ENCODE assay signal across 8 cellular contexts in genomic region chr7:66013938-66014337, GRCh38. TPM values are rescaled to one million over a fixed set of nuclear protein-coding genes. Genes with fewer than 3 reads are reported as not detected.
DNase-seq lines count a peak whose midpoint lies in the region; TF ChIP-seq lines count a peak whose summit lies in the region.

No MANE protein-coding gene starts in this region.

- peak; percentile 71 for TF ChIP-seq CTCF in AG09309 (IDR thresholded peaks at IDR 0.05; ENCODE audit: control insufficient read depth, insufficient read depth, low read depth, low read length, missing control alignments)
- peak in 1 of 3 experiments; percentile 36 for TF ChIP-seq CTCF in esophagus muscularis mucosa (IDR thresholded peaks at IDR 0.05)
- TF ChIP-seq CTCF in colonic mucosa (IDR thresholded peaks at IDR 0.05): no peak

- CTCF ChIA-PET in activated naive CD4-positive, alpha-beta T cell treated with anti-CD3 and anti-CD28 coated beads, Interleukin-2, amount 10 ng/mL, durations not matched to agents 7 days and 5 days (lab: Charles Lee): interaction anchor here (1.4 kb wide), 1 partner anchor 16 kb away, joined by 4 read pairs; no protein-coding TSS in a partner anchor
- CTCF ChIA-PET in CD4-positive, alpha-beta memory T cell (lab: Charles Lee; ENCODE audit: partially characterized antibody): no interaction called here

- DNase-seq in AG09309 (ENCODE audit: low read depth) (peak; percentile 18), HT1080 (ENCODE audit: low read depth) (peak; percentile 21), amniotic stem cell (lab: John Stamatoyannopoulos, UW) (peak; percentile 10), kidney glomerular epithelial cell (lab: John Stamatoyannopoulos, UW) (peak; percentile 45), esophagus muscularis mucosa (ENCODE audit: extremely low spot score) (no peak), colonic mucosa (no peak)
- DNase-seq in activated naive CD4-positive, alpha-beta T cell treated with anti-CD3 and anti-CD28 coated beads, Interleukin-2, amount 10 ng/mL, durations not matched to agents 7 days and 5 days: no peak
- DNase-seq in CD4-positive, alpha-beta memory T cell: no peak

- no peak overlapping the region for H3K9ac ChIP-seq in colonic mucosa (ENCODE audit: low read depth in 2 of 2, low read length in 2 of 2)

- no peak overlapping the region for H3K27ac ChIP-seq in CD4-positive, alpha-beta memory T cell (ENCODE audit: low read depth, low read length)
- H3K27ac ChIP-seq in esophagus muscularis mucosa (replicated peaks in 1 of 4) (no peak overlapping the region), colonic mucosa (no peak overlapping the region)

- no peak overlapping the region for H3K4me3 Mint-ChIP-seq in activated naive CD4-positive, alpha-beta T cell treated with anti-CD3 and anti-CD28 coated beads, Interleukin-2, amount 10 ng/mL, durations not matched to agents 7 days and 5 days
- H3K4me3 Mint-ChIP-seq in CD4-positive, alpha-beta memory T cell: no peak overlapping the region

- H3K27ac Mint-ChIP-seq in activated naive CD4-positive, alpha-beta T cell treated with anti-CD3 and anti-CD28 coated beads, Interleukin-2, amount 10 ng/mL, durations not matched to agents 7 days and 5 days: no peak overlapping the region
- H3K27ac Mint-ChIP-seq in CD4-positive, alpha-beta memory T cell: no peak overlapping the region

- no peak for TF ChIP-seq EP300 in esophagus muscularis mucosa (IDR thresholded peaks at IDR 0.05)

- no peaks in the 10 kb centered on the region for H3K36me3 Mint-ChIP-seq in activated naive CD4-positive, alpha-beta T cell treated with anti-CD3 and anti-CD28 coated beads, Interleukin-2, amount 10 ng/mL, durations not matched to agents 7 days and 5 days
- no peaks in the 10 kb centered on the region for H3K36me3 Mint-ChIP-seq in CD4-positive, alpha-beta memory T cell

- H3K4me3 ChIP-seq in AG09309 (ENCODE audit: control insufficient read depth, low read depth, low read length): no peak overlapping the region
- H3K4me3 ChIP-seq in CD4-positive, alpha-beta memory T cell (ENCODE audit: low read length in 2 of 2): no peak overlapping the region
- no peak overlapping the region for H3K4me3 ChIP-seq in esophagus muscularis mucosa
- no peak overlapping the region for H3K4me3 ChIP-seq in colonic mucosa

- no peaks in the 10 kb centered on the region for H3K4me1 ChIP-seq in CD4-positive, alpha-beta memory T cell (ENCODE audit: insufficient read depth, low read length)
- H3K4me1 ChIP-seq in esophagus muscularis mucosa: no peaks in the 10 kb centered on the region
- H3K4me1 ChIP-seq in colonic mucosa: no peaks in the 10 kb centered on the region

- POLR2A ChIA-PET in CD4-positive, alpha-beta memory T cell (lab: Charles Lee; ENCODE audit: partially characterized antibody): no interaction called here

- peaks cover 21% of the 10 kb centered on the region for H3K27me3 Mint-ChIP-seq in activated naive CD4-positive, alpha-beta T cell treated with anti-CD3 and anti-CD28 coated beads, Interleukin-2, amount 10 ng/mL, durations not matched to agents 7 days and 5 days
- H3K27me3 Mint-ChIP-seq in CD4-positive, alpha-beta memory T cell: peaks cover 0 to 4% of the 10 kb centered on the region in 2 donors

- no peak for TF ChIP-seq POLR2A in esophagus muscularis mucosa (IDR thresholded peaks at IDR 0.05; ENCODE audit: low read depth)

- WGBS in esophagus muscularis mucosa: 68% methylated on average over 5 of the region's 5 CpGs

- no peaks in the 10 kb centered on the region for H3K9me3 ChIP-seq in CD4-positive, alpha-beta memory T cell (ENCODE audit: control insufficient read depth in 1 of 2, low read length in 2 of 2)
- H3K9me3 ChIP-seq in esophagus muscularis mucosa (no peaks in the 10 kb centered on the region), colonic mucosa (no peaks in the 10 kb centered on the region)

- H3K36me3 ChIP-seq in CD4-positive, alpha-beta memory T cell (ENCODE audit: insufficient read depth, low read length): no peaks in the 10 kb centered on the region
- H3K36me3 ChIP-seq in esophagus muscularis mucosa: no peaks in the 10 kb centered on the region
- H3K36me3 ChIP-seq in colonic mucosa: no peaks in the 10 kb centered on the region

- no peaks in the 10 kb centered on the region for H3K9me3 Mint-ChIP-seq in activated naive CD4-positive, alpha-beta T cell treated with anti-CD3 and anti-CD28 coated beads, Interleukin-2, amount 10 ng/mL, durations not matched to agents 7 days and 5 days
- H3K9me3 Mint-ChIP-seq in CD4-positive, alpha-beta memory T cell: no peaks in the 10 kb centered on the region

- intact Hi-C loops in CD4-positive, alpha-beta memory T cell (cut with micrococcal nuclease): no loop called here
- intact Hi-C loops in esophagus muscularis mucosa (cut with DNase I): no loop called here
- intact Hi-C loops in colonic mucosa (cut with DNase I): no loop called here

- no peaks in the 10 kb centered on the region for H3K4me1 Mint-ChIP-seq in activated naive CD4-positive, alpha-beta T cell treated with anti-CD3 and anti-CD28 coated beads, Interleukin-2, amount 10 ng/mL, durations not matched to agents 7 days and 5 days
- H3K4me1 Mint-ChIP-seq in CD4-positive, alpha-beta memory T cell: no peaks in the 10 kb centered on the region

- H3K27me3 ChIP-seq in CD4-positive, alpha-beta memory T cell (ENCODE audit: insufficient read depth, low read length): no peaks in the 10 kb centered on the region
- H3K27me3 ChIP-seq in esophagus muscularis mucosa: no peaks in the 10 kb centered on the region
- H3K27me3 ChIP-seq in colonic mucosa: no peaks in the 10 kb centered on the region

RNA-seq across cellular contexts. Expression of gene GUSB, which starts 31.9 kb away (rescaled TPM):
- 19.2 and 30.1 TPM in 2 replicates for total RNA-seq in HT1080 (2014; rRNA removed; shearing (Covaris generic))
- polyA plus RNA-seq in HT1080 (2015; cell fraction: cytosol; rRNA removed): 35.3 and 41.8 TPM in 2 replicates
- polyA plus RNA-seq in HT1080 (2015; cell fraction: nucleus; rRNA removed): 111 and 115 TPM in 2 replicates
- 10 to 100 TPM; 49.3 to 52.0 TPM for total RNA-seq in CD4-positive, alpha-beta memory T cell
- polyA plus RNA-seq in CD4-positive, alpha-beta memory T cell: 10 to 100 TPM; 48.0 to 63.5 TPM
- 10 to 100 TPM; 16.2 to 19.0 (median 17.3) TPM for total RNA-seq in esophagus muscularis mucosa
- total RNA-seq in colonic mucosa: 10 to 100 TPM; 63.7 to 80.0 TPM

Comparison
In these comparisons a context has a peak if more than half of its experiments do, and no peak if none do; other contexts are left out.
1. DNase-seq: peak in AG09309 (single experiment), HT1080 (single experiment), amniotic stem cell (single experiment) and kidney glomerular epithelial cell (single experiment); none in activated naive CD4-positive, alpha-beta T cell treated with anti-CD3 and anti-CD28 coated beads, Interleukin-2, amount 10 ng/mL, durations not matched to agents 7 days and 5 days (single experiment), CD4-positive, alpha-beta memory T cell (0 of 5), esophagus muscularis mucosa (single experiment) and colonic mucosa (single experiment).